ENCODE assay signal across 1 cellular context in genomic region chr18:79434611-79435010, GRCh38.
TF ChIP-seq lines count a peak whose summit lies in the region.

No MANE protein-coding gene starts in this region.

TF ChIP-seq in GM23338, 12 proteins besides CTCF, POLR2A, EP300 and RAD21 (continued from another document):
- TF ChIP-seq REST (IDR thresholded peaks at IDR 0.05; ENCODE audit: unreplicated experiment): no peak
- TF ChIP-seq ETS1 (IDR thresholded peaks at IDR 0.05): no peak
- TF ChIP-seq CREB1 (CRISPR knock-in tag; IDR thresholded peaks at IDR 0.05; ENCODE audit: low read depth): no peak
- no peak for TF ChIP-seq STAT1 (IDR thresholded peaks at IDR 0.05; ENCODE audit: unreplicated experiment)
- TF ChIP-seq ZNF331 (CRISPR knock-in tag; IDR thresholded peaks at IDR 0.05; ENCODE audit: low read depth): no peak
- no peak for TF ChIP-seq EZH2 (IDR thresholded peaks at IDR 0.05; ENCODE audit: low read depth, unreplicated experiment)
- TF ChIP-seq JUNB (IDR thresholded peaks at IDR 0.05; ENCODE audit: unreplicated experiment): no peak
